Comparison of ENCODE assay signal across 14 cellular contexts in the genomic region with DNA sequence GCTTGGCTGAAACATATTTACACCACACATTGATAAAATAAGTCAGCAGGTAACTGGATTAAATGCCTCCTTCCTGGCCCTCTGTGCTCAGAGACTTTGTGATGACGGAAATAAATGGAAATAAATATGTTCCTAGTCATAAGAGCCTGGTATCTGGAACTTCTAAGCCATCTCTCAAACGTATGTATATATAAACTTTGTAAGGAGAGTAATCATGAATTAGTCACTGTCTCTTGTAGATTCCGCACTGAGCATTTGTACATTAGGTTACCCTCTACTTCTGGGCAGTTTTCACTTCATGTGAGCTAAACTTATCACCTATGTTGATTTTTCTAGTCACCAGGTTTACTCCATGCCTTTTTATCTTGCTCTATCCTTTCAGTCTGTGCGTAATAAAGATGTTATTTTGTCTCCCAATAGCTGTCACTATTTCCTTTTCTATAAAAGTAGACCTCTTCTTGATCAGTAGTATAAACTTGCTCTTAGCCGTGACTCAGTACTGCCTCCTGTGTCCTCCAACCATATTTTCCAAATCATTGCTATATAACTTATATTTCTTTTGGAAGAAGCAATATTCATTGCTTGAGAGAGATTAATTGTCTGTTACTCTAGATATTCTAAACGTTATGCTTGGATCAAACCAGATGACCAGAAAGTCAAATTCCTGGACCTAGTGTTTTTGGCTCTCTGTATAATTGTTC. TPM values are rescaled to one million over a fixed set of nuclear protein-coding genes. Genes with fewer than 3 reads are reported as not detected.
DNase-seq lines count a peak whose midpoint lies in the region; ATAC-seq and TF ChIP-seq lines count a peak whose summit lies in the region.
"Had no signal": no experiment of that assay in that cellular context is flagged by ENCODE, and none has a peak within 500 bp of the region (broad histone marks: within the 10 kb centered on the region; RNA-seq: fewer than 3 reads in every experiment).

No MANE protein-coding gene starts in this region.

- POLR2A ChIA-PET in MCF 10A (lab: Yijun Ruan, JAX): interaction anchor here (1.4 to 5.5 kb wide), 2 partner anchors 12 kb away, joined by 3 to 23 read pairs; no protein-coding TSS in a partner anchor

- H3K36me3 Mint-ChIP-seq in MCF 10A (ENCODE audit: insufficient read depth, unreplicated experiment) (peaks cover 55% of the 10 kb centered on the region), Calu3 (ENCODE audit: insufficient read depth, unreplicated experiment) (peaks cover 24% of the 10 kb centered on the region)
- H3K36me3 Mint-ChIP-seq in activated CD8-positive, alpha-beta memory T cell treated with anti-CD3 and anti-CD28 coated beads, Interleukin-2, amount 10 ng/mL, durations not matched to agents 7 days and 5 days: peaks cover 16% of the 10 kb centered on the region

- H3K27me3 ChIP-seq in breast epithelium (no peaks in the 10 kb centered on the region), ascending aorta (no peaks in the 10 kb centered on the region), upper lobe of right lung (no peaks in the 10 kb centered on the region)
- H3K27me3 ChIP-seq: adrenal gland, heart right ventricle had no signal

- no peak for ATAC-seq in upper lobe of right lung
- no peak for ATAC-seq in activated CD8-positive, alpha-beta memory T cell treated with anti-CD3 and anti-CD28 coated beads, Interleukin-2, amount 10 ng/mL, durations not matched to agents 7 days and 5 days
- ATAC-seq: heart right ventricle had no signal

- H3K36me3 ChIP-seq in breast epithelium (peaks cover 3% of the 10 kb centered on the region), ascending aorta (peaks cover 61 to 76% of the 10 kb centered on the region in 2 donors), upper lobe of right lung (peaks cover 88% of the 10 kb centered on the region)

- no peak overlapping the region for H3K27ac ChIP-seq in breast epithelium
- peak overlapping the region; percentile 13 to 44 for H3K27ac ChIP-seq in ascending aorta
- no peak overlapping the region for H3K27ac ChIP-seq in upper lobe of right lung
- H3K27ac ChIP-seq: adrenal gland, heart right ventricle had no signal

- intact Hi-C loops in MCF 10A (cut with micrococcal nuclease) (loop anchor here (5.0 kb wide), 1 partner anchor 118 kb away; no protein-coding TSS in a partner anchor), breast epithelium (cut with DNase I; ENCODE audit: low total_unique reads) (no loop called here), ascending aorta (cut with DNase I) (loop anchor here (5.0 kb wide), 1 partner anchor 42 kb away; no protein-coding TSS in a partner anchor), upper lobe of right lung (cut with DNase I) (no loop called here), Calu3 (cut with micrococcal nuclease; ENCODE audit: unreplicated experiment) (no loop called here)

- no peak for TF ChIP-seq POLR2A in breast epithelium (IDR thresholded peaks at IDR 0.05)

- H3K4me1 Mint-ChIP-seq in MCF 10A (ENCODE audit: insufficient read depth, unreplicated experiment): no peaks in the 10 kb centered on the region
- H3K4me1 Mint-ChIP-seq in Calu3 (ENCODE audit: low read depth, unreplicated experiment): no peaks in the 10 kb centered on the region
- H3K4me1 Mint-ChIP-seq in activated CD8-positive, alpha-beta memory T cell treated with anti-CD3 and anti-CD28 coated beads, Interleukin-2, amount 10 ng/mL, durations not matched to agents 7 days and 5 days: peaks cover 2% of the 10 kb centered on the region

- H3K9me3 ChIP-seq in breast epithelium (no peaks in the 10 kb centered on the region), ascending aorta (no peaks in the 10 kb centered on the region), upper lobe of right lung (no peaks in the 10 kb centered on the region)
- H3K9me3 ChIP-seq: adrenal gland, heart right ventricle had no signal

- H3K4me1 ChIP-seq in breast epithelium: no peaks in the 10 kb centered on the region
- no peaks in the 10 kb centered on the region for H3K4me1 ChIP-seq in ascending aorta
- no peaks in the 10 kb centered on the region for H3K4me1 ChIP-seq in upper lobe of right lung
- H3K4me1 ChIP-seq: adrenal gland had no signal

- no peaks in the 10 kb centered on the region for H3K27me3 Mint-ChIP-seq in MCF 10A (ENCODE audit: insufficient read depth, unreplicated experiment)
- no peaks in the 10 kb centered on the region for H3K27me3 Mint-ChIP-seq in Calu3 (ENCODE audit: unreplicated experiment)
- H3K27me3 Mint-ChIP-seq in activated CD8-positive, alpha-beta memory T cell treated with anti-CD3 and anti-CD28 coated beads, Interleukin-2, amount 10 ng/mL, durations not matched to agents 7 days and 5 days: no peaks in the 10 kb centered on the region
- H3K27me3 Mint-ChIP-seq: activated T-cell treated with anti-CD3 and anti-CD28 coated beads, Interleukin-2, amount 50 U/mL, for 24 hours had no signal

- no peak for DNase-seq in MCF 10A (ENCODE audit: unreplicated experiment)
- DNase-seq in breast epithelium (ENCODE audit: low spot score in 2 of 2): no peak
- DNase-seq in ascending aorta (ENCODE audit: low spot score in 2 of 2): no peak
- peak in 1 of 2 donors; percentile 46 for DNase-seq in foreskin fibroblast
- DNase-seq in upper lobe of right lung: no peak
- no peak for DNase-seq in activated CD4-positive, alpha-beta T cell treated with anti-CD3 and anti-CD28 coated beads for 4 hours
- DNase-seq in Calu3: no peak
- DNase-seq in activated CD8-positive, alpha-beta memory T cell treated with anti-CD3 and anti-CD28 coated beads, Interleukin-2, amount 10 ng/mL, durations not matched to agents 7 days and 5 days: no peak
- DNase-seq: activated T-cell treated with anti-CD3 and anti-CD28 coated beads, Interleukin-2, amount 50 U/mL, for 24 hours; adrenal gland; heart right ventricle; NCI-H345; T-helper 1 cell had no signal

- H3K4me3 Mint-ChIP-seq in MCF 10A (ENCODE audit: unreplicated experiment): no peak overlapping the region
- no peak overlapping the region for H3K4me3 Mint-ChIP-seq in Calu3 (ENCODE audit: low read depth, unreplicated experiment)
- no peak overlapping the region for H3K4me3 Mint-ChIP-seq in activated CD8-positive, alpha-beta memory T cell treated with anti-CD3 and anti-CD28 coated beads, Interleukin-2, amount 10 ng/mL, durations not matched to agents 7 days and 5 days
- H3K4me3 Mint-ChIP-seq: activated T-cell treated with anti-CD3 and anti-CD28 coated beads, Interleukin-2, amount 50 U/mL, for 24 hours; nephron had no signal

- H3K27ac Mint-ChIP-seq in MCF 10A (ENCODE audit: low read depth, unreplicated experiment) (peak overlapping the region; percentile 46), Calu3 (ENCODE audit: unreplicated experiment) (no peak overlapping the region)
- H3K27ac Mint-ChIP-seq in activated CD8-positive, alpha-beta memory T cell treated with anti-CD3 and anti-CD28 coated beads, Interleukin-2, amount 10 ng/mL, durations not matched to agents 7 days and 5 days: no peak overlapping the region
- H3K27ac Mint-ChIP-seq: activated T-cell treated with anti-CD3 and anti-CD28 coated beads, Interleukin-2, amount 50 U/mL, for 24 hours; nephron had no signal

- no peak overlapping the region for H3K4me3 ChIP-seq in breast epithelium
- no peak overlapping the region for H3K4me3 ChIP-seq in ascending aorta
- H3K4me3 ChIP-seq in foreskin fibroblast (ENCODE audit: low read depth in 1 of 2, low read length in 2 of 2): no peak overlapping the region
- H3K4me3 ChIP-seq in upper lobe of right lung: no peak overlapping the region
- H3K4me3 ChIP-seq: adrenal gland, heart right ventricle had no signal

- CTCF ChIA-PET in MCF 10A (lab: Yijun Ruan, JAX): interaction anchor here (0.5 to 2.9 kb wide), 9 partner anchors 9 to 217 kb away, joined by 3 to 9 read pairs (median 7); no protein-coding TSS in a partner anchor
- CTCF ChIA-PET in Calu3 (lab: Charles Lee): no interaction called here
- CTCF ChIA-PET in activated CD8-positive, alpha-beta memory T cell treated with anti-CD3 and anti-CD28 coated beads, Interleukin-2, amount 10 ng/mL, durations not matched to agents 7 days and 5 days (lab: Charles Lee): no interaction called here

- TF ChIP-seq CTCF in MCF 10A (IDR thresholded peaks at IDR 0.05; ENCODE audit: unreplicated experiment): peak; percentile 14
- TF ChIP-seq CTCF in breast epithelium (IDR thresholded peaks at IDR 0.05): no peak
- peak in 1 of 3 experiments; percentile 21 for TF ChIP-seq CTCF in ascending aorta (IDR thresholded peaks at IDR 0.05)
- TF ChIP-seq CTCF in foreskin fibroblast (IDR thresholded peaks at IDR 0.05; ENCODE audit: low read depth, low read length): peak; percentile 21
- TF ChIP-seq CTCF in upper lobe of right lung (IDR thresholded peaks at IDR 0.05): peak; percentile 19
- no peak for TF ChIP-seq CTCF in Calu3 (IDR thresholded peaks at IDR 0.05; ENCODE audit: unreplicated experiment)

- BruUV-seq in MCF 10A (replicated peaks; lab: Mats Ljungman, UMichigan): no TSS peak
- BruUV-seq in Calu3 (replicated peaks; lab: Mats Ljungman, UMichigan): no TSS peak

- no peaks in the 10 kb centered on the region for H3K9me3 Mint-ChIP-seq in MCF 10A (ENCODE audit: unreplicated experiment)
- H3K9me3 Mint-ChIP-seq in Calu3 (ENCODE audit: low read depth, unreplicated experiment): no peaks in the 10 kb centered on the region
- H3K9me3 Mint-ChIP-seq in activated CD8-positive, alpha-beta memory T cell treated with anti-CD3 and anti-CD28 coated beads, Interleukin-2, amount 10 ng/mL, durations not matched to agents 7 days and 5 days (ENCODE audit: low read depth): no peaks in the 10 kb centered on the region
- H3K9me3 Mint-ChIP-seq: activated T-cell treated with anti-CD3 and anti-CD28 coated beads, Interleukin-2, amount 50 U/mL, for 24 hours; nephron had no signal

RNA-seq across cellular contexts. Expression of a gene that starts 53.2 kb away (rescaled TPM):
- total RNA-seq in MCF 10A (2022) (31.9 and 43.4 TPM in 2 replicates), breast epithelium (10 to 100 TPM; 48.5 to 63.8 (median 49.0) TPM), ascending aorta (31.8 TPM), upper lobe of right lung (47.1 TPM), Calu3 (2022) (46.7 and 47.6 TPM in 2 replicates)
- 10 to 100 TPM in 1 of 2 experiments, 1 to 10 TPM in 1; 9.9 to 13.3 TPM for total RNA-seq in activated CD8-positive, alpha-beta memory T cell treated with anti-CD3 and anti-CD28 coated beads, Interleukin-2, amount 10 ng/mL, durations not matched to agents 7 days and 5 days

Comparison
In these comparisons a context has a peak if more than half of its experiments do, and no peak if none do; other contexts are left out.
1. CTCF ChIP-seq: peak in MCF 10A (single experiment), foreskin fibroblast (single experiment) and upper lobe of right lung (single experiment); none in breast epithelium (0 of 3) and Calu3 (single experiment).
2. intact Hi-C loops: an anchor here in MCF 10A (5.0 kb wide) and ascending aorta (5.0 kb wide); none called in breast epithelium, upper lobe of right lung and Calu3.
3. H3K27ac ChIP-seq: peak in ascending aorta (2 of 2); none in breast epithelium (0 of 2) and upper lobe of right lung (single experiment).